ENCODE assay signal across 17 cellular contexts in the genomic region with DNA sequence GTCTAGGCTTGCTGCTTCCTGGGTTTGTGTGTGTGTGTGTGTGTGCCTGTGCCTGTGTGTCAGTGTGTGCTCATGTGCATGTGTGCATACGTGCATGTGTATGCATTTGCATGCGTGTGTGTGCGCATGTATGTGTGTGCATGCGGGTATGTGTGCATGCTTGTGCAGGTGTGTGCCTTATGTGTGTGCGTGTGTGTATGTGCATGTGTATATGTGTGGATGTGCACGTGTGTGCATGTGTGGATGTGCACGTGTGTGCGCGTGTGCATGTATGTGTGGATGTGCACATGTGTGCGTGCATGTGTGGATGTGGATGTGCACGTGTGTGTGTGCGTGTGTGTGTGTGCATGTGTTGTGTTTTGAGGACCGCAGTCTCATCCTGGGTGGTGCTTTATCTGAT.
"Had no signal": no experiment of that assay in that cellular context is flagged by ENCODE, and none has a peak within 500 bp of the region (broad histone marks: within the 10 kb centered on the region; RNA-seq: fewer than 3 reads in every experiment).

No MANE protein-coding gene starts in this region.

- DNase-seq: activated naive CD4-positive, alpha-beta T cell; activated naive CD8-positive, alpha-beta T cell treated with anti-CD3 and anti-CD28 coated beads, Interleukin-2, amount 50 U/mL, for 24 hours; activated T-cell treated with anti-CD3 and anti-CD28 coated beads, Interleukin-2, amount 50 U/mL, for 1 hour; body of pancreas; dermis blood vessel endothelial cell; effector CD8-positive, alpha-beta T cell; foreskin fibroblast; left colon; lower lobe of right lung; naive thymus-derived CD4-positive, alpha-beta T cell; stimulated activated CD4-positive, alpha-beta T cell treated with anti-CD3 and anti-CD28 coated beads, Interleukin-4, amount 100 ng/mL, for 24 hours; stimulated activated naive CD4-positive, alpha-beta T cell treated with Interleukin-2 at 50 U/mL for 16 hours; T-helper 1 cell; T-helper 9 cell; upper lobe of left lung had no signal

- H3K27me3 ChIP-seq: body of pancreas, neural progenitor cell, upper lobe of left lung had no signal

- H3K4me2 ChIP-seq: neural progenitor cell had no signal

- H3K4me1 ChIP-seq: body of pancreas, lower lobe of right lung, neural progenitor cell, upper lobe of left lung had no signal

- H2AFZ ChIP-seq: neural progenitor cell had no signal

- H3K27ac ChIP-seq: body of pancreas, lower lobe of right lung, neural progenitor cell, thoracic aorta, upper lobe of left lung had no signal

- H3K9ac ChIP-seq: neural progenitor cell had no signal

- ATAC-seq: activated naive CD8-positive, alpha-beta T cell treated with anti-CD3 and anti-CD28 coated beads, Interleukin-2, amount 50 U/mL, for 24 hours; body of pancreas; left colon; naive thymus-derived CD4-positive, alpha-beta T cell had no signal

- H3K4me3 ChIP-seq: body of pancreas, lower lobe of right lung, neural progenitor cell, thoracic aorta, upper lobe of left lung had no signal

- H3K9me3 ChIP-seq: body of pancreas, lower lobe of right lung, thoracic aorta, upper lobe of left lung had no signal
